Comparison of ENCODE assay signal across 21 cellular contexts in genomic region chr3:132378048-132378762, GRCh38. TPM values are rescaled to one million over a fixed set of nuclear protein-coding genes. Genes with fewer than 3 reads are reported as not detected.
DNase-seq lines count a peak whose midpoint lies in the region; ATAC-seq and TF ChIP-seq lines count a peak whose summit lies in the region.
"Had no signal": no experiment of that assay in that cellular context is flagged by ENCODE, and none has a peak within 500 bp of the region (broad histone marks: within the 10 kb centered on the region; RNA-seq: fewer than 3 reads in every experiment).

No MANE protein-coding gene starts in this region.

- H3K4me3 Mint-ChIP-seq in progenitor cell of endocrine pancreas (ENCODE audit: low read depth) = peak overlapping the region; percentile 47
- H3K4me3 Mint-ChIP-seq: activated CD4-positive, alpha-beta T cell treated with anti-CD3 and anti-CD28 coated beads for 36 hours; activated T-cell treated with anti-CD3 and anti-CD28 coated beads, Interleukin-2, amount 50 U/mL, for 24 hours; CD14-positive monocyte had no signal

- peak; percentile 66 for ATAC-seq in GM18502 (IDR thresholded peaks at IDR 0.05; ENCODE audit: poor library complexity, unreplicated experiment)
- ATAC-seq in GM19463 (IDR thresholded peaks at IDR 0.05; ENCODE audit: unreplicated experiment) = peak; percentile 48
- ATAC-seq in HG02870 (IDR thresholded peaks at IDR 0.05; ENCODE audit: unreplicated experiment) = peak; percentile 48
- ATAC-seq in GM18861 (IDR thresholded peaks at IDR 0.05; ENCODE audit: unreplicated experiment) = no peak
- ATAC-seq: activated CD4-positive, alpha-beta T cell treated with anti-CD3 and anti-CD28 coated beads for 36 hours; K562; sciatic nerve had no signal

- peaks cover 6% of the 10 kb centered on the region for H3K4me1 Mint-ChIP-seq in progenitor cell of endocrine pancreas (ENCODE audit: low read depth)
- H3K4me1 Mint-ChIP-seq: activated CD4-positive, alpha-beta T cell treated with anti-CD3 and anti-CD28 coated beads for 36 hours; CD14-positive monocyte had no signal

- peak overlapping the region; percentile 57 for H3K27ac Mint-ChIP-seq in progenitor cell of endocrine pancreas
- H3K27ac Mint-ChIP-seq: activated CD4-positive, alpha-beta T cell treated with anti-CD3 and anti-CD28 coated beads for 36 hours; activated T-cell treated with anti-CD3 and anti-CD28 coated beads, Interleukin-2, amount 50 U/mL, for 24 hours; brain had no signal

- no peaks in the 10 kb centered on the region for H3K27me3 Mint-ChIP-seq in progenitor cell of endocrine pancreas

- DNase-seq in progenitor cell of endocrine pancreas (ENCODE audit: low spot score, unreplicated experiment) (no peak), NCI-H82 (lab: John Stamatoyannopoulos, UW) (no peak)
- DNase-seq in activated CD4-positive, alpha-beta T cell treated with anti-CD3 and anti-CD28 coated beads, Interleukin-2, amount 50 U/mL, for 1 hour = no peak
- DNase-seq: activated CD4-positive, alpha-beta T cell treated with anti-CD3 and anti-CD28 coated beads for 36 hours; activated naive CD4-positive, alpha-beta T cell; activated T-cell treated with anti-CD3 and anti-CD28 coated beads, Interleukin-2, amount 50 U/mL, for 24 hours; effector CD8-positive, alpha-beta T cell; EL; mammary epithelial cell; MG63; NCI-H446; Peyer's patch; T-helper 1 cell had no signal

- no peak for TF ChIP-seq CTCF in progenitor cell of endocrine pancreas (IDR thresholded peaks at IDR 0.05; ENCODE audit: unreplicated experiment)

- peaks cover 19% of the 10 kb centered on the region for H3K9me3 Mint-ChIP-seq in progenitor cell of endocrine pancreas (ENCODE audit: low read depth)
- H3K9me3 Mint-ChIP-seq: activated T-cell treated with anti-CD3 and anti-CD28 coated beads, Interleukin-2, amount 50 U/mL, for 24 hours had no signal

- peaks cover 6% of the 10 kb centered on the region for H3K36me3 Mint-ChIP-seq in progenitor cell of endocrine pancreas (ENCODE audit: insufficient read depth)
- H3K36me3 Mint-ChIP-seq: brain had no signal

RNA-seq across cellular contexts. Expression of gene DNAJC13, which starts 39.1 kb away (rescaled TPM):
- 37.3 and 43.0 TPM in 2 replicates for total RNA-seq in progenitor cell of endocrine pancreas
